31 cellular contexts compared by ENCODE assay signal in genomic region chr4:138450546-138450945, GRCh38.
"Had no signal": no experiment of that assay in that cellular context is flagged by ENCODE, and none has a peak within 500 bp of the region (broad histone marks: within the 10 kb centered on the region; RNA-seq: fewer than 3 reads in every experiment).

No MANE protein-coding gene starts in this region.

- H3K27me3 ChIP-seq: adrenal gland, body of pancreas, breast epithelium, MG63, SJCRH30 had no signal

- DNase-seq: activated CD4-positive, alpha-beta memory T cell treated with anti-CD3 and anti-CD28 coated beads, Interleukin-2, amount 10 ng/mL, durations not matched to agents 7 days and 5 days; activated CD4-positive, alpha-beta T cell treated with anti-CD3 and anti-CD28 coated beads for 1 hour; activated CD4-positive, alpha-beta T cell treated with anti-CD3 and anti-CD28 coated beads for 48 hours; activated CD4-positive, CD25-positive, alpha-beta regulatory T cell; activated CD8-positive, alpha-beta memory T cell treated with anti-CD3 and anti-CD28 coated beads for 24 hours; activated CD8-positive, alpha-beta memory T cell treated with anti-CD3 and anti-CD28 coated beads, Interleukin-2, amount 10 ng/mL, durations not matched to agents 7 days and 5 days; activated CD8-positive, alpha-beta memory T cell treated with anti-CD3 and anti-CD28 coated beads, Interleukin-2, amount 50 U/mL, for 48 hours; activated gamma-delta T cell; activated naive CD4-positive, alpha-beta T cell treated with Interleukin-2 at 50 U/mL for 16 hours; activated T-cell treated with anti-CD3 and anti-CD28 coated beads, Interleukin-2, amount 50 U/mL, for 1 hour; activated T-cell treated with anti-CD3 and anti-CD28 coated beads, Interleukin-2, amount 50 U/mL, for 72 hours; adrenal gland; body of pancreas; Kasumi-1; MG63; NCI-H1092; NCI-H1436 treated with DMSO at 0.1 percent for 48 hours; NCI-H1694 treated with DMSO at 0.1 percent for 48 hours; NCI-H2029; NCI-H345; NCI-H524 treated with DMSO at 0.1 percent for 48 hours; SHP77; T1000; WERI-Rb-1 had no signal

- ATAC-seq: activated CD8-positive, alpha-beta memory T cell treated with anti-CD3 and anti-CD28 coated beads, Interleukin-2, amount 10 ng/mL, durations not matched to agents 7 days and 5 days; activated T-cell treated with anti-CD3 and anti-CD28 coated beads, Interleukin-2, amount 50 U/mL, for 72 hours; body of pancreas; Panc1 had no signal

- H3K4me1 ChIP-seq: adrenal gland, body of pancreas, breast epithelium had no signal

- H3K36me3 ChIP-seq: adrenal gland, breast epithelium, MG63, SJCRH30, WERI-Rb-1 had no signal

- H3K9me3 Mint-ChIP-seq: activated T-cell treated with anti-CD3 and anti-CD28 coated beads, Interleukin-2, amount 50 U/mL, for 72 hours; activated T-helper 2 cell treated with anti-CD3 and anti-CD28 coated beads, Interferon-gamma antibody, Interleukin-2, Interleukin-4, amounts not matched to agents 10 μg/mL and 5 μg/mL and 100 μg/mL, durations not matched to agents 14 hours and 24 hours and 36 hours had no signal

- H3K27ac Mint-ChIP-seq: activated CD4-positive, alpha-beta memory T cell treated with anti-CD3 and anti-CD28 coated beads, Interleukin-2, amount 10 ng/mL, durations not matched to agents 7 days and 5 days; activated CD8-positive, alpha-beta memory T cell treated with anti-CD3 and anti-CD28 coated beads, Interleukin-2, amount 10 ng/mL, durations not matched to agents 7 days and 5 days; activated naive CD4-positive, alpha-beta T cell treated with anti-CD3 and anti-CD28 coated beads, Interleukin-2, amount 50 U/mL, for 24 hours; activated T-cell treated with anti-CD3 and anti-CD28 coated beads, Interleukin-2, amount 50 U/mL, for 72 hours; activated T-helper 2 cell treated with anti-CD3 and anti-CD28 coated beads, Interferon-gamma antibody, Interleukin-2, Interleukin-4, amounts not matched to agents 10 μg/mL and 5 μg/mL and 100 μg/mL, durations not matched to agents 14 hours and 24 hours and 36 hours had no signal

- H3K9me3 ChIP-seq: adrenal gland, body of pancreas, breast epithelium, MG63, SJCRH30 had no signal

- H3K36me3 Mint-ChIP-seq: activated CD8-positive, alpha-beta memory T cell treated with anti-CD3 and anti-CD28 coated beads, Interleukin-2, amount 10 ng/mL, durations not matched to agents 7 days and 5 days; activated naive CD4-positive, alpha-beta T cell treated with anti-CD3 and anti-CD28 coated beads, Interleukin-2, amount 50 U/mL, for 24 hours had no signal

- H3K4me1 Mint-ChIP-seq: activated CD4-positive, alpha-beta memory T cell treated with anti-CD3 and anti-CD28 coated beads, Interleukin-2, amount 10 ng/mL, durations not matched to agents 7 days and 5 days; activated CD8-positive, alpha-beta memory T cell treated with anti-CD3 and anti-CD28 coated beads, Interleukin-2, amount 10 ng/mL, durations not matched to agents 7 days and 5 days; activated naive CD4-positive, alpha-beta T cell treated with anti-CD3 and anti-CD28 coated beads, Interleukin-2, amount 50 U/mL, for 24 hours had no signal

- H3K4me3 ChIP-seq: adrenal gland, body of pancreas, breast epithelium, MG63, SJCRH30, SK-N-MC had no signal

- FAIRE-seq: astrocyte had no signal

- H3K27ac ChIP-seq: adrenal gland, body of pancreas, SJCRH30, SK-N-MC, WERI-Rb-1 had no signal

- H3K27me3 Mint-ChIP-seq: activated CD4-positive, alpha-beta memory T cell treated with anti-CD3 and anti-CD28 coated beads, Interleukin-2, amount 10 ng/mL, durations not matched to agents 7 days and 5 days; activated CD8-positive, alpha-beta memory T cell treated with anti-CD3 and anti-CD28 coated beads, Interleukin-2, amount 10 ng/mL, durations not matched to agents 7 days and 5 days; activated naive CD4-positive, alpha-beta T cell treated with anti-CD3 and anti-CD28 coated beads, Interleukin-2, amount 50 U/mL, for 24 hours had no signal

- H3K4me3 Mint-ChIP-seq: activated CD4-positive, alpha-beta memory T cell treated with anti-CD3 and anti-CD28 coated beads, Interleukin-2, amount 10 ng/mL, durations not matched to agents 7 days and 5 days; activated CD8-positive, alpha-beta memory T cell treated with anti-CD3 and anti-CD28 coated beads, Interleukin-2, amount 10 ng/mL, durations not matched to agents 7 days and 5 days; activated naive CD4-positive, alpha-beta T cell treated with anti-CD3 and anti-CD28 coated beads, Interleukin-2, amount 50 U/mL, for 24 hours; activated T-cell treated with anti-CD3 and anti-CD28 coated beads, Interleukin-2, amount 50 U/mL, for 72 hours had no signal
